In the genomic region with DNA sequence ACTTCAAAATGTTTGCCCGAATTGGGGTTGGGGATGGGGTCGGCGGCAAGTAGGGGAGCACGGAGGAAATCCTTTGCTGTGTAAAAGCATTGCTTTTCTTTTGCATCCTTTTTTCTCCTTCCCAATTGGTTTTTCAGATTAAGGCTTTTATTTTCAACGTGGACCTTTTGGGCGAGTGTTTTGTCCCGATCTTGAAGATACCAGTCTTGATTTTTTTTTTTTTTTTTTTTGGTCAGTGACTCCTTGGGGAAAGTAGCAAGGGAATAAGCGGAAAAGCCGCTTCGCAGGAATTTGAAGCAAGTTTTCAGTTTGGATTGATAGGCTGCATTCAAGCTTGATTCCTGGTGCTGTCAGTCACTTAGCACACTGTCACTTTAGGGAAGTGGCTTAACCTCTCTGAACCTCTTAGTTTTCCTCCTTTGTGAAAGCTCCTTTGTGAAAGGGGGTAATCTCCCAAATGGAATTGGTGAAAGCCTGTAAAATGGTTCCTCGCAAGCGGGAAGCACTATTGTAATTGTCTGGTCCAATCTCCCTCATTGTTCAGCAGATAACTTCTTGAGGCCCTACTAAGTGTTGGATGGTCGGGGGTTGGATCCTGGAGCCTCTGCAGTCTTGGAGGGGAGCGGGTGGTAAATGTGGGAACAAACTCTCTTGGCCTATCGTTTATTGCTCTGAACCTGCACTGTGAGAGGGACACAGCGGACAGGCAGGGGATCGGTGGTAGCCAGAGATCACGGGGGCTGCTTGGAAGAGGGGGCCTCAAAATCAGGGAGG, we compare ENCODE assay signal across 8 cellular contexts. TPM values are rescaled to one million over a fixed set of nuclear protein-coding genes. Genes with fewer than 3 reads are reported as not detected.
DNase-seq lines count a peak whose midpoint lies in the region; TF ChIP-seq lines count a peak whose summit lies in the region.

No MANE protein-coding gene starts in this region.

- H3K9me3 ChIP-seq in vagina: no peaks in the 10 kb centered on the region

- H3K4me1 ChIP-seq in vagina: peaks cover 43% of the 10 kb centered on the region

- TF ChIP-seq CTCF in astrocyte of the spinal cord (IDR thresholded peaks at IDR 0.05; ENCODE audit: low read depth, low read length) (no peak), vagina (IDR thresholded peaks at IDR 0.05) (no peak)

- TF ChIP-seq POLR2A in vagina (IDR thresholded peaks at IDR 0.05): no peak

- H3K27me3 ChIP-seq in vagina: no peaks in the 10 kb centered on the region

- in situ Hi-C loops in KBM-7 (cut with MboI; ENCODE audit: low pct_unique_long_range_greater_than_20kb, low sequenced_read_pairs): no loop called here
- in situ Hi-C loops in astrocyte of the spinal cord (cut with HindIII; ENCODE audit: low sequenced_read_pairs): no loop called here

- intact Hi-C loops in vagina (cut with DNase I): no loop called here

- H3K27ac ChIP-seq in vagina: peak overlapping the region; percentile 95

- H3K4me3 ChIP-seq in astrocyte of the spinal cord (ENCODE audit: low read depth, low read length) (peak overlapping the region; percentile 84), vagina (peak overlapping the region; percentile 66 to 93)

- H3K36me3 ChIP-seq in vagina: no peaks in the 10 kb centered on the region

- DNase-seq in CD1c-positive myeloid dendritic cell (ENCODE audit: extremely low spot score): peak; percentile 24
- DNase-seq in KBM-7: peak; percentile 21
- DNase-seq in astrocyte of the spinal cord (ENCODE audit: low read depth, low spot score): peak; percentile 23
- peak; percentile 11 for DNase-seq in medulla oblongata (ENCODE audit: extremely low spot score)
- no peak for DNase-seq in vagina (ENCODE audit: extremely low spot score in 2 of 2)
- no peak for DNase-seq in NCI-H345 (lab: John Stamatoyannopoulos, UW)
- no peak for DNase-seq in RPMI8226
- DNase-seq in NCI-H2227 (lab: John Stamatoyannopoulos, UW; ENCODE audit: unreplicated experiment): no peak

RNA-seq across cellular contexts. Expression of a gene that starts 1.1 kb away (rescaled TPM):
- 90.4 TPM for total RNA-seq in vagina

RNA-seq across cellular contexts. Expression of a gene that starts 33.3 kb away (rescaled TPM):
- total RNA-seq in vagina: 21.9 TPM

RNA-seq across cellular contexts. Expression of a gene that starts 33.5 kb away (rescaled TPM):
- total RNA-seq in vagina: 42.7 TPM

Comparison
In these comparisons a context has a peak if more than half of its experiments do, and no peak if none do; other contexts are left out.
1. DNase-seq: peak in CD1c-positive myeloid dendritic cell (single experiment), KBM-7 (single experiment), astrocyte of the spinal cord (single experiment) and medulla oblongata (single experiment); none in vagina (0 of 2), NCI-H345 (single experiment), RPMI8226 (single experiment) and NCI-H2227 (single experiment).